In the genomic region with DNA sequence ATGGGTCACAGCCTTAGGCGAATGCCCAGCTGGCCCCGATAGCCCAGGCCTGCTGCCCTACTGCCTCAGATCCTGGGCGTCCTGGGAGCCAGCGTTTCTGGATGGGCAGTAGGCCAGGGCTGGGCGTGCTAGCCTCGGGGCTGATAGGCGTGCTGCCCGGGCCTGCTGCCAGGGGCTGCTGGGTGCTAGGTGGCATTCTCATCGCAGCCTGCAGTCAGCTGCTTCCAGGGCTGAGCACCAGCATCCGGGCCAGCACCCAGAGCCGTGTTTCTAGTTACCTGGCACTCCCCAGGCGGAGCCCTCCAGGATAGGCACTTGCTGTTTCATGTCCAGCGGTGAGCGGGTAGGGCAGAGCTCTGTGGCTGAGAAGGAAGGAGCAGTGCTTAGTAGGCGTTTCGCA, we compare ENCODE assay signal across 7 cellular contexts. TPM values are rescaled to one million over a fixed set of nuclear protein-coding genes. Genes with fewer than 3 reads are reported as not detected.
"Had no signal": no experiment of that assay in that cellular context is flagged by ENCODE, and none has a peak within 500 bp of the region (broad histone marks: within the 10 kb centered on the region; RNA-seq: fewer than 3 reads in every experiment).

No MANE protein-coding gene starts in this region.

RNA-seq across cellular contexts. Expression of a gene that starts 57.1 kb away (rescaled TPM):
- total RNA-seq: left ventricle myocardium inferior, mammary epithelial cell, mononuclear cell, sigmoid colon, stomach, thoracic aorta had no signal
- polyA plus RNA-seq: ovary had no signal
